Comparison of ENCODE assay signal across 15 cellular contexts in genomic region chr12:46460682-46461215, GRCh38.
DNase-seq lines count a peak whose midpoint lies in the region; ATAC-seq, FAIRE-seq and TF ChIP-seq lines count a peak whose summit lies in the region.
"Had no signal": no experiment of that assay in that cellular context is flagged by ENCODE, and none has a peak within 500 bp of the region (broad histone marks: within the 10 kb centered on the region; RNA-seq: fewer than 3 reads in every experiment).

No MANE protein-coding gene starts in this region.

- H3K27ac ChIP-seq in psoas muscle (peak overlapping the region; percentile 34), ovary (peak overlapping the region in 1 of 2 donors; percentile 58)

- 89 to 96% (median 91%) methylated on average over 2 of the region's 2 CpGs for WGBS in psoas muscle, 3 donors
- WGBS in ovary, 3 donors, result 87 to 96% (median 92%) methylated on average over 2 of the region's 2 CpGs

- H3K36me3 Mint-ChIP-seq in activated naive CD4-positive, alpha-beta T cell treated with anti-CD3 and anti-CD28 coated beads, Interleukin-2, amount 50 U/mL, for 72 hours, result peaks cover 0 to 16% of the 10 kb centered on the region in 2 donors

- peak; percentile 68 for FAIRE-seq in GM12891 (lab: Jason Lieb, UNC)

- peak; percentile 53 for ATAC-seq in HG02870 (IDR thresholded peaks at IDR 0.05; ENCODE audit: unreplicated experiment)
- peak; percentile 80 to 83 for ATAC-seq in activated naive CD4-positive, alpha-beta T cell treated with anti-CD3 and anti-CD28 coated beads, Interleukin-2, amount 50 U/mL, for 72 hours
- peak in 1 of 4 donors; percentile 5 for ATAC-seq in psoas muscle

- peaks cover 8 to 10% of the 10 kb centered on the region in 2 donors for H3K9me3 Mint-ChIP-seq in activated naive CD4-positive, alpha-beta T cell treated with anti-CD3 and anti-CD28 coated beads, Interleukin-2, amount 50 U/mL, for 72 hours

- H3K36me3 ChIP-seq in psoas muscle (ENCODE audit: insufficient read depth in 1 of 2, low read depth in 1 of 2), result no peaks in the 10 kb centered on the region
- H3K36me3 ChIP-seq in ovary, result no peaks in the 10 kb centered on the region
- H3K36me3 ChIP-seq: prostate gland had no signal

- TF ChIP-seq POLR2A in GM12891 (IDR thresholded peaks at IDR 0.05; ENCODE audit: low read depth, low read length), result no peak
- no peak for TF ChIP-seq POLR2A in ovary (IDR thresholded peaks at IDR 0.05)

- intact Hi-C loops in psoas muscle (cut with DNase I), result no loop called here
- intact Hi-C loops in ovary (cut with DNase I), result no loop called here

- no peak for TF ChIP-seq EP300 in ovary (IDR thresholded peaks at IDR 0.05)

- H3K27me3 ChIP-seq in psoas muscle (ENCODE audit: insufficient read depth in 3 of 3, low read length in 2 of 3) (no peaks in the 10 kb centered on the region), ovary (no peaks in the 10 kb centered on the region)

- H3K4me1 ChIP-seq in psoas muscle (peaks cover 64% of the 10 kb centered on the region), ovary (ENCODE audit: insufficient read depth) (peaks cover 28% of the 10 kb centered on the region)
- H3K4me1 ChIP-seq: prostate gland had no signal

- DNase-seq in GM12891 (ENCODE audit: insufficient read length, low spot score) (no peak), psoas muscle (no peak), ovary (no peak), HT-29 (ENCODE audit: low spot score) (no peak), DMS53 treated with DMSO at 0.1 percent for 48 hours (lab: John Stamatoyannopoulos, UW; ENCODE audit: unreplicated experiment) (no peak), SKM-1 (lab: John Stamatoyannopoulos, UW; ENCODE audit: unreplicated experiment) (no peak)
- DNase-seq in activated naive CD4-positive, alpha-beta T cell treated with anti-CD3 and anti-CD28 coated beads, Interleukin-2, amount 50 U/mL, for 72 hours (ENCODE audit: low spot score in 2 of 2), result peak in 1 of 2 donors; percentile 17
- DNase-seq: activated CD8-positive, alpha-beta memory T cell treated with anti-CD3 and anti-CD28 coated beads, Interleukin-2, amount 50 U/mL, for 48 hours; caudate nucleus; H9; Karpas-422; mesendoderm; stimulated activated CD4-positive, alpha-beta T cell treated with anti-CD3 and anti-CD28 coated beads, Interleukin-4, amount 100 ng/mL, for 24 hours had no signal

- no peak overlapping the region for H3K4me3 ChIP-seq in psoas muscle
- H3K4me3 ChIP-seq in ovary, result no peak overlapping the region
- H3K4me3 ChIP-seq: prostate gland had no signal

- H3K9me3 ChIP-seq in psoas muscle, result no peaks in the 10 kb centered on the region
- H3K9me3 ChIP-seq in ovary, result no peaks in the 10 kb centered on the region
- H3K9me3 ChIP-seq: prostate gland had no signal

- H3K27ac Mint-ChIP-seq in activated naive CD4-positive, alpha-beta T cell treated with anti-CD3 and anti-CD28 coated beads, Interleukin-2, amount 50 U/mL, for 72 hours, result peak overlapping the region; percentile 77 to 79
- H3K27ac Mint-ChIP-seq: H9 had no signal

- TF ChIP-seq CTCF in psoas muscle (IDR thresholded peaks at IDR 0.05) (no peak), ovary (IDR thresholded peaks at IDR 0.05) (no peak)

TF ChIP-seq in GM12891, 5 proteins besides CTCF, POLR2A, EP300 and RAD21:
- TF ChIP-seq TAF1 (IDR thresholded peaks at IDR 0.05; ENCODE audit: low read depth, low read length) (no peak), PAX5 (IDR thresholded peaks at IDR 0.05; ENCODE audit: insufficient read depth, low read length, severe bottlenecking) (no peak), SPI1 (IDR thresholded peaks at IDR 0.05; ENCODE audit: low read depth, low read length) (no peak), POLR2AphosphoS5 (IDR thresholded peaks at IDR 0.05; ENCODE audit: low read depth, low read length) (no peak), POU2F2 (IDR thresholded peaks at IDR 0.05; ENCODE audit: low read depth, low read length) (no peak)
